ENCODE assay signal across 8 cellular contexts in genomic region chr18:24488824-24489493, GRCh38. TPM values are rescaled to one million over a fixed set of nuclear protein-coding genes. Genes with fewer than 3 reads are reported as not detected.
A peak's percentile ranks its signal among the peaks of the same experiment; 100 is the strongest.
DNase-seq lines count a peak whose midpoint lies in the region; ATAC-seq and TF ChIP-seq lines count a peak whose summit lies in the region.

No MANE protein-coding gene starts in this region.

- H3K27me3 Mint-ChIP-seq in activated naive CD8-positive, alpha-beta T cell = peaks cover 12% of the 10 kb centered on the region
- H3K27me3 Mint-ChIP-seq in activated naive CD8-positive, alpha-beta T cell treated with anti-CD3 and anti-CD28 coated beads, Interleukin-2, amount 50 U/mL, for 24 hours = peaks cover 6% of the 10 kb centered on the region

- H3K4me1 Mint-ChIP-seq in activated naive CD8-positive, alpha-beta T cell (ENCODE audit: low read depth) = peaks cover 6% of the 10 kb centered on the region
- peaks cover 12% of the 10 kb centered on the region for H3K4me1 Mint-ChIP-seq in activated naive CD8-positive, alpha-beta T cell treated with anti-CD3 and anti-CD28 coated beads, Interleukin-2, amount 50 U/mL, for 24 hours

- no peak overlapping the region for H3K9ac ChIP-seq in smooth muscle cell (ENCODE audit: low read depth)

- peak overlapping the region; percentile 56 for H3K27ac Mint-ChIP-seq in activated naive CD8-positive, alpha-beta T cell
- H3K27ac Mint-ChIP-seq in activated naive CD8-positive, alpha-beta T cell treated with anti-CD3 and anti-CD28 coated beads, Interleukin-2, amount 50 U/mL, for 24 hours = no peak overlapping the region

- H3K4me3 ChIP-seq in WI38 (ENCODE audit: low read depth, low read length) (no peak overlapping the region), heart left ventricle (no peak overlapping the region), smooth muscle cell (no peak overlapping the region)

- H3F3A ChIP-seq in smooth muscle cell (ENCODE audit: low read depth) = no peaks in the 10 kb centered on the region

- DNase-seq in activated naive CD8-positive, alpha-beta T cell treated with anti-CD3 and anti-CD28 coated beads, Interleukin-2, amount 50 U/mL, for 24 hours = no peak
- DNase-seq in NCI-H1105 treated with DMSO at 0.1 percent for 48 hours (lab: John Stamatoyannopoulos, UW) (peak; percentile 52), heart left ventricle (no peak), smooth muscle cell (lab: John Stamatoyannopoulos, UW; ENCODE audit: unreplicated experiment) (no peak)
- no peak for DNase-seq in NK-92 treated with Interleukin-12 subunit alpha and Interleukin-12 subunit beta, amount 100 ng/mL, for 24 hours (lab: John Stamatoyannopoulos, UW)

- H4K20me1 ChIP-seq in smooth muscle cell (ENCODE audit: low read depth) = no peaks in the 10 kb centered on the region

- H3K27me3 ChIP-seq in heart left ventricle (no peaks in the 10 kb centered on the region), smooth muscle cell (ENCODE audit: low read depth) (no peaks in the 10 kb centered on the region)

- H2AFZ ChIP-seq in smooth muscle cell (ENCODE audit: low read depth) = no peak overlapping the region

- H3K4me1 ChIP-seq in heart left ventricle (peaks cover 0 to 6% (median 0%) of the 10 kb centered on the region in 12 donors), smooth muscle cell (ENCODE audit: low read depth) (no peaks in the 10 kb centered on the region)

- intact Hi-C loops in heart left ventricle (cut with DNase I) = loop anchor here (2.0 to 10.0 kb wide), 10 partner anchors 126 to 314 kb away; no protein-coding TSS in a partner anchor

- peaks cover 3% of the 10 kb centered on the region for H3K36me3 Mint-ChIP-seq in activated naive CD8-positive, alpha-beta T cell
- H3K36me3 Mint-ChIP-seq in activated naive CD8-positive, alpha-beta T cell treated with anti-CD3 and anti-CD28 coated beads, Interleukin-2, amount 50 U/mL, for 24 hours (ENCODE audit: low read depth) = no peaks in the 10 kb centered on the region

- H3K4me2 ChIP-seq in smooth muscle cell = no peak overlapping the region

- no peak for ATAC-seq in activated naive CD8-positive, alpha-beta T cell treated with anti-CD3 and anti-CD28 coated beads, Interleukin-2, amount 50 U/mL, for 24 hours
- ATAC-seq in heart left ventricle (peak in 1 of 4 donors; percentile 61), GM18502 (IDR thresholded peaks at IDR 0.05; ENCODE audit: poor library complexity, unreplicated experiment) (no peak)

- no peaks in the 10 kb centered on the region for H3K36me3 ChIP-seq in heart left ventricle
- H3K36me3 ChIP-seq in smooth muscle cell (ENCODE audit: low read depth) = no peaks in the 10 kb centered on the region

- H3K27ac ChIP-seq in heart left ventricle (no peak overlapping the region), smooth muscle cell (ENCODE audit: low read depth) (no peak overlapping the region)

- 41 to 48% (median 45%) methylated on average over 7 of the region's 7 CpGs for WGBS in heart left ventricle, 4 donors
- WGBS in smooth muscle cell (ENCODE audit: low lambda C conversion rate) = 47% methylated on average over 7 of the region's 7 CpGs

- no peaks in the 10 kb centered on the region for H3K9me3 Mint-ChIP-seq in activated naive CD8-positive, alpha-beta T cell (ENCODE audit: low read depth)
- no peaks in the 10 kb centered on the region for H3K9me3 Mint-ChIP-seq in activated naive CD8-positive, alpha-beta T cell treated with anti-CD3 and anti-CD28 coated beads, Interleukin-2, amount 50 U/mL, for 24 hours

- H3K79me2 ChIP-seq in smooth muscle cell (ENCODE audit: low read depth) = no peaks in the 10 kb centered on the region

- TF ChIP-seq CTCF in WI38 (IDR thresholded peaks at IDR 0.05; ENCODE audit: low read depth, low read length) = peak; percentile 72; the same call in 1 of the 2 replicates
- peak; percentile 75 to 86 (median 83) for TF ChIP-seq CTCF in heart left ventricle (IDR thresholded peaks at IDR 0.05)
- peak; percentile 78 for TF ChIP-seq CTCF in smooth muscle cell (IDR thresholded peaks at IDR 0.05; ENCODE audit: borderline replicate concordance, insufficient read depth, poor library complexity, severe bottlenecking)

- no peak for TF ChIP-seq POLR2A in heart left ventricle (IDR thresholded peaks at IDR 0.05)

- H3K4me3 Mint-ChIP-seq in activated naive CD8-positive, alpha-beta T cell = no peak overlapping the region
- H3K4me3 Mint-ChIP-seq in activated naive CD8-positive, alpha-beta T cell treated with anti-CD3 and anti-CD28 coated beads, Interleukin-2, amount 50 U/mL, for 24 hours = no peak overlapping the region

- no peaks in the 10 kb centered on the region for H3K9me3 ChIP-seq in heart left ventricle
- no peaks in the 10 kb centered on the region for H3K9me3 ChIP-seq in smooth muscle cell (replicated peaks; ENCODE audit: low read depth)

RNA-seq across cellular contexts. Expression of gene HRH4, which starts 28.5 kb away (rescaled TPM):
- total RNA-seq in heart left ventricle (under 1 TPM in 3 of 9 donors, not detected in 6; 0.16 to 0.24 (median 0.23) TPM), smooth muscle cell (not detected in 2 replicates)
- polyA plus RNA-seq in heart left ventricle (not detected), smooth muscle cell (not detected in 2 replicates)
